In the genomic region with DNA sequence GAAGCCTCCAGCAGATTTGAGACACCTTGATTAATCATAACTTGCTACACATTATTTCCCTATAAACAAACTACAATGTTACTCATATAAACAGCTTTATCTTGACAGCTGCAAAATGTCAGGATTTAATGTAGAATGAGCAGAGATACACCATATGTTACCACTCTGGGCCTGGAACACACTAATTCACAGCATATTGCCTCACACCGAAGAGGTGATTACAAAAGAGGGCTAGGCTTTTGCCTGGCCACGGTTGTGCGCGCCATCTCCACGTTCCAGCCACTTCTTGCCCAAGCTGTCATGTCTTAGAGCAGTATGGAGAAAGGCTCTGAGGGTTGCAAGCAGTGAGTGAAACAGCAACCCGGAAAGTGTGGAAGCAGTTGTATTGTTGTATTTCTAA, we compare ENCODE assay signal across 22 cellular contexts.
DNase-seq lines count a peak whose midpoint lies in the region; ATAC-seq, FAIRE-seq and TF ChIP-seq lines count a peak whose summit lies in the region.
"Had no signal": no experiment of that assay in that cellular context is flagged by ENCODE, and none has a peak within 500 bp of the region (broad histone marks: within the 10 kb centered on the region; RNA-seq: fewer than 3 reads in every experiment).

No MANE protein-coding gene starts in this region.

- H2AFZ ChIP-seq in SK-N-SH (ENCODE audit: low read depth): no peak overlapping the region
- H2AFZ ChIP-seq in keratinocyte (ENCODE audit: control insufficient read depth, low read length): no peak overlapping the region

- H3K27ac Mint-ChIP-seq in T-helper 17 cell: no peak overlapping the region
- H3K27ac Mint-ChIP-seq in activated T-helper 17 cell treated with anti-CD3 and anti-CD28 coated beads, Interleukin-2, amount 50 U/mL, for 72 hours: no peak overlapping the region
- H3K27ac Mint-ChIP-seq: activated naive CD8-positive, alpha-beta T cell; T-helper 2 cell treated with Interferon-gamma antibody and Interleukin-4, amounts not matched to agents 5 μg/mL and 100 μg/mL, for 36 hours had no signal

- no peaks in the 10 kb centered on the region for H3K4me1 Mint-ChIP-seq in T-helper 17 cell
- no peaks in the 10 kb centered on the region for H3K4me1 Mint-ChIP-seq in activated T-helper 17 cell treated with anti-CD3 and anti-CD28 coated beads, Interleukin-2, amount 50 U/mL, for 72 hours

- no peak overlapping the region for H3K4me3 ChIP-seq in SK-N-SH (ENCODE audit: low read depth in 2 of 2, low read length in 1 of 2)
- H3K4me3 ChIP-seq in cardiac fibroblast (replicated peaks in 1 of 2; ENCODE audit: low read depth in 2 of 2, low read length in 2 of 2): no peak overlapping the region
- H3K4me3 ChIP-seq in keratinocyte (ENCODE audit: control insufficient read depth in 2 of 3, extremely low read depth in 1 of 3, insufficient read depth in 2 of 3, low read depth in 1 of 3, low read length in 3 of 3): no peak overlapping the region
- H3K4me3 ChIP-seq: BLaER1 treated with 17β-estradiol and CSF1 and Interleukin-3, amounts not matched to agents 10 nM and 100 nM; body of pancreas; spleen; thyroid gland had no signal

- FAIRE-seq in keratinocyte (lab: Jason Lieb, UNC): peak; percentile 13
- FAIRE-seq: A204.1, kidney had no signal

- H3K4me3 Mint-ChIP-seq in T-helper 17 cell: no peak overlapping the region
- no peak overlapping the region for H3K4me3 Mint-ChIP-seq in activated T-helper 17 cell treated with anti-CD3 and anti-CD28 coated beads, Interleukin-2, amount 50 U/mL, for 72 hours
- H3K4me3 Mint-ChIP-seq: activated naive CD8-positive, alpha-beta T cell; T-helper 2 cell treated with Interferon-gamma antibody and Interleukin-4, amounts not matched to agents 5 μg/mL and 100 μg/mL, for 36 hours had no signal

- H3K9me2 ChIP-seq in SK-N-SH: no peaks in the 10 kb centered on the region

- H3K27ac ChIP-seq in SK-N-SH (ENCODE audit: low read depth in 2 of 2, low read length in 1 of 2) (no peak overlapping the region), keratinocyte (ENCODE audit: control insufficient read depth, insufficient read depth, low read length) (no peak overlapping the region)
- H3K27ac ChIP-seq: BLaER1 treated with 17β-estradiol and CSF1 and Interleukin-3, amounts not matched to agents 10 nM and 100 nM; body of pancreas; spleen; thyroid gland had no signal

- H3K9me1 ChIP-seq in keratinocyte (ENCODE audit: control insufficient read depth, extremely low read depth, insufficient read depth, low read length): no peaks in the 10 kb centered on the region

- H3K9ac ChIP-seq in SK-N-SH: no peak overlapping the region
- no peak overlapping the region for H3K9ac ChIP-seq in keratinocyte (ENCODE audit: control insufficient read depth, extremely low read depth, insufficient read depth, low read length)
- H3K9ac ChIP-seq: BLaER1 treated with 17β-estradiol and CSF1 and Interleukin-3, amounts not matched to agents 10 nM and 100 nM had no signal

- dilution Hi-C loops in keratinocyte (cut with MboI; ENCODE audit: extremely low pct_ligation_motif_present, low sequenced_read_pairs): no loop called here

- ATAC-seq in SK-N-SH treated with all-trans-retinoic acid at 6 μM for 48 hours (no peak), T-helper 17 cell (no peak)
- ATAC-seq in activated T-helper 17 cell treated with anti-CD3 and anti-CD28 coated beads, Interleukin-2, amount 50 U/mL, for 72 hours (replicated peaks): no peak
- ATAC-seq: body of pancreas; stimulated activated naive CD8-positive, alpha-beta T cell treated with anti-CD3 and anti-CD28 coated beads, Interleukin-15, Interleukin-2, amounts not matched to agents 100 U/mL and 50 U/mL, for 24 hours had no signal

- no peaks in the 10 kb centered on the region for H3K9me3 ChIP-seq in SK-N-SH
- H3K9me3 ChIP-seq in keratinocyte (ENCODE audit: control insufficient read depth, low read depth, low read length): no peaks in the 10 kb centered on the region
- H3K9me3 ChIP-seq in T-helper 17 cell (ENCODE audit: control insufficient read depth, low read length, poor library complexity, severe bottlenecking): no peaks in the 10 kb centered on the region
- H3K9me3 ChIP-seq: BLaER1 treated with 17β-estradiol and CSF1 and Interleukin-3, amounts not matched to agents 10 nM and 100 nM; body of pancreas; spleen; thyroid gland had no signal

- H3K4me1 ChIP-seq in SK-N-SH (ENCODE audit: control insufficient read depth in 1 of 2, insufficient read depth in 2 of 2, low read depth in 1 of 2, low read length in 1 of 2) (peaks cover 11 to 13% of the 10 kb centered on the region in 2 experiments; a peak in 2 of 4 replicates), keratinocyte (ENCODE audit: control insufficient read depth, extremely low read depth, insufficient read depth, low read length) (no peaks in the 10 kb centered on the region)
- H3K4me1 ChIP-seq: body of pancreas had no signal

- TF ChIP-seq CTCF in SK-N-SH (IDR thresholded peaks at IDR 0.05) (no peak), cardiac fibroblast (IDR thresholded peaks at IDR 0.05; ENCODE audit: low read depth, low read length) (no peak), keratinocyte (optimal IDR thresholded peaks at IDR 0.05 in 1 of 3, IDR thresholded peaks at IDR 0.05 in 1 of 3, conservative IDR thresholded peaks at IDR 0.05 in 1 of 3; ENCODE audit: extremely low read depth in 1 of 3, insufficient read depth in 2 of 3, low read length in 3 of 3) (no peak)

- H3K36me3 Mint-ChIP-seq in T-helper 17 cell (ENCODE audit: low read depth): no peaks in the 10 kb centered on the region
- no peaks in the 10 kb centered on the region for H3K36me3 Mint-ChIP-seq in activated T-helper 17 cell treated with anti-CD3 and anti-CD28 coated beads, Interleukin-2, amount 50 U/mL, for 72 hours (ENCODE audit: low read depth)
- H3K36me3 Mint-ChIP-seq: activated naive CD8-positive, alpha-beta T cell had no signal

- POLR2A ChIA-PET in SK-N-SH (lab: Yijun Ruan, JAX): no interaction called here

- CTCF ChIA-PET in SK-N-SH (lab: Yijun Ruan, JAX): interaction anchor here (1.3 to 2.8 kb wide), 2 partner anchors 11 to 132 kb away, joined by 3 to 7 read pairs; no protein-coding TSS in a partner anchor

- H3K27me3 Mint-ChIP-seq in T-helper 17 cell: peaks cover 42% of the 10 kb centered on the region
- peaks cover 25% of the 10 kb centered on the region for H3K27me3 Mint-ChIP-seq in activated T-helper 17 cell treated with anti-CD3 and anti-CD28 coated beads, Interleukin-2, amount 50 U/mL, for 72 hours

- H3K9me3 Mint-ChIP-seq in activated T-helper 17 cell treated with anti-CD3 and anti-CD28 coated beads, Interleukin-2, amount 50 U/mL, for 72 hours: no peaks in the 10 kb centered on the region
- H3K9me3 Mint-ChIP-seq: T-helper 2 cell treated with Interferon-gamma antibody and Interleukin-4, amounts not matched to agents 5 μg/mL and 100 μg/mL, for 36 hours had no signal

- H3K27me3 ChIP-seq in SK-N-SH (ENCODE audit: insufficient read depth): no peaks in the 10 kb centered on the region
- H3K27me3 ChIP-seq in keratinocyte (ENCODE audit: control insufficient read depth, extremely low read depth, insufficient read depth, low read length): peaks cover 40% of the 10 kb centered on the region
- H3K27me3 ChIP-seq: BLaER1 treated with 17β-estradiol and CSF1 and Interleukin-3, amounts not matched to agents 10 nM and 100 nM; thyroid gland had no signal

- no peaks in the 10 kb centered on the region for H4K20me1 ChIP-seq in SK-N-SH (ENCODE audit: insufficient read depth)
- no peaks in the 10 kb centered on the region for H4K20me1 ChIP-seq in keratinocyte (ENCODE audit: control insufficient read depth, extremely low read depth, insufficient read depth, low read length)
- H4K20me1 ChIP-seq: BLaER1 treated with 17β-estradiol and CSF1 and Interleukin-3, amounts not matched to agents 10 nM and 100 nM had no signal

- no peak for TF ChIP-seq RAD21 in SK-N-SH (IDR thresholded peaks at IDR 0.05; ENCODE audit: low read length)

- H3F3A ChIP-seq in SK-N-SH (replicated peaks; ENCODE audit: insufficient read depth): peaks cover 6% of the 10 kb centered on the region

- WGBS in SK-N-SH (ENCODE audit: low lambda C conversion rate): 88% methylated on average over 6 of the region's 6 CpGs

- H3K36me3 ChIP-seq in SK-N-SH (replicated peaks in 1 of 2; ENCODE audit: control insufficient read depth in 1 of 2, insufficient read depth in 2 of 2, low read length in 1 of 2): peaks cover 0 to 9% of the 10 kb centered on the region in 2 experiments
- no peaks in the 10 kb centered on the region for H3K36me3 ChIP-seq in keratinocyte (ENCODE audit: control insufficient read depth in 2 of 2, extremely low read depth in 1 of 2, insufficient read depth in 2 of 2, low read length in 2 of 2)
- H3K36me3 ChIP-seq: BLaER1 treated with 17β-estradiol and CSF1 and Interleukin-3, amounts not matched to agents 10 nM and 100 nM; spleen; thyroid gland had no signal

- H3K4me2 ChIP-seq in SK-N-SH: no peak overlapping the region
- H3K4me2 ChIP-seq in keratinocyte (ENCODE audit: control insufficient read depth, extremely low read depth, insufficient read depth, low read depth, low read length): no peak overlapping the region

- TF ChIP-seq EP300 in SK-N-SH (IDR thresholded peaks at IDR 0.05; ENCODE audit: borderline replicate concordance in 1 of 2, low read depth in 1 of 2, low read length in 1 of 2): peak in 1 of 2 experiments; percentile 57; a peak in 1 of 4 replicates

- H3K79me2 ChIP-seq in SK-N-SH (ENCODE audit: insufficient read depth): 0 out of 2 replicates have a peak, but pooled peaks cover 3% of the 10 kb centered on the region
- no peaks in the 10 kb centered on the region for H3K79me2 ChIP-seq in keratinocyte (ENCODE audit: control insufficient read depth, insufficient read depth, low read length)

- peak; percentile 48 for DNase-seq in SK-N-SH
- DNase-seq in cardiac fibroblast (ENCODE audit: low read depth in 2 of 2): peak; percentile 2 to 80
- DNase-seq in keratinocyte (ENCODE audit: low read depth, low spot score): no peak
- no peak for DNase-seq in T-helper 17 cell
- no peak for DNase-seq in NCI-H2081 treated with DMSO at 0.1 percent for 48 hours (lab: John Stamatoyannopoulos, UW)
- no peak for DNase-seq in hippocampal formation (lab: John Stamatoyannopoulos, UW)
- DNase-seq: body of pancreas; foreskin melanocyte; Karpas-422; kidney; NCI-H1105; occipital lobe; spleen; stimulated activated CD4-positive, alpha-beta T cell treated with anti-CD3 and anti-CD28 coated beads, Interleukin-4, amount 100 ng/mL, for 24 hours; stimulated activated naive CD8-positive, alpha-beta T cell treated with anti-CD3 and anti-CD28 coated beads, Interleukin-15, Interleukin-2, amounts not matched to agents 100 U/mL and 50 U/mL, for 24 hours; thyroid gland had no signal

TF ChIP-seq in SK-N-SH, 30 proteins besides CTCF, POLR2A, EP300 and RAD21 (continues in another document):
- TF ChIP-seq ELF1 (IDR thresholded peaks at IDR 0.05) (no peak), GATA2 (CRISPR knock-in tag; IDR thresholded peaks at IDR 0.05) (peak; percentile 68), GABPA (IDR thresholded peaks at IDR 0.05; ENCODE audit: low read depth) (no peak)

TF ChIP-seq in SK-N-SH treated with all-trans-retinoic acid at 6 μM for 48 hours, 23 proteins besides CTCF, POLR2A, EP300 and RAD21:
- no peak for TF ChIP-seq ISL1 (CRISPR knock-in tag; IDR thresholded peaks at IDR 0.05)

Comparison
In these comparisons a context has a peak if more than half of its experiments do, and no peak if none do; other contexts are left out.
1. DNase-seq: peak in SK-N-SH (single experiment) and cardiac fibroblast (2 of 2); none in keratinocyte (single experiment), T-helper 17 cell (0 of 3), NCI-H2081 treated with DMSO at 0.1 percent for 48 hours (single experiment) and hippocampal formation (0 of 2).